In the genomic region with DNA sequence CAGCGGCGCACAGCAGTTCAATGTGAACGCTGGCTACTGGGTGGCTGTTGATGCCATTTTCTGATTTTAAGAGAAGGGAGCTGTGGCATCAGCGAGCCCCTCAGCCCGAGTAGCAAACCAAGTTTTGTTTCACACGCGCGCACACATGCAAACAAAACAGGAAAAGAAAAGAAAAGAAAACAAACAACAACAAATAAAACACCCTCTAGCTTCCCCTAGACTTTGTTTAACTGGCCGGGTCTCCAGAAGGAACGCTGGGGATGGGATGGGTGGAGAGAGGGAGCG, we compare ENCODE assay signal across 8 cellular contexts. TPM values are rescaled to one million over a fixed set of nuclear protein-coding genes. Genes with fewer than 3 reads are reported as not detected.
DNase-seq lines count a peak whose midpoint lies in the region; ATAC-seq, FAIRE-seq and TF ChIP-seq lines count a peak whose summit lies in the region.

No MANE protein-coding gene starts in this region.

- H3K27ac Mint-ChIP-seq in activated CD8-positive, alpha-beta T cell treated with anti-CD3 and anti-CD28 coated beads, Interleukin-2, amount 10 ng/mL, durations not matched to agents 7 days and 5 days, result no peak overlapping the region
- no peak overlapping the region for H3K27ac Mint-ChIP-seq in activated CD8-positive, alpha-beta T cell treated with anti-CD3 and anti-CD28 coated beads for 36 hours
- peak overlapping the region; percentile 92 for H3K27ac Mint-ChIP-seq in astrocyte (ENCODE audit: unreplicated experiment)

- FAIRE-seq in astrocyte (lab: Jason Lieb, UNC) (no peak), frontal cortex (lab: Jason Lieb, UNC) (no peak)

- no peak for DNase-seq in activated CD8-positive, alpha-beta T cell treated with anti-CD3 and anti-CD28 coated beads, Interleukin-2, amount 10 ng/mL, durations not matched to agents 7 days and 5 days
- no peak for DNase-seq in activated CD8-positive, alpha-beta T cell treated with anti-CD3 and anti-CD28 coated beads for 36 hours
- no peak for DNase-seq in astrocyte (ENCODE audit: low read depth)
- DNase-seq in left lung, result no peak
- no peak for DNase-seq in frontal cortex (ENCODE audit: low spot score in 2 of 2)
- DNase-seq in SHP77 (lab: John Stamatoyannopoulos, UW), result no peak

- peaks cover 6% of the 10 kb centered on the region for H3K9me3 ChIP-seq in astrocyte (ENCODE audit: insufficient read depth, low read depth, low read length)
- no peaks in the 10 kb centered on the region for H3K9me3 ChIP-seq in left lung
- H3K9me3 ChIP-seq in thymus (ENCODE audit: control insufficient read depth), result peaks cover 1% of the 10 kb centered on the region

- peak overlapping the region; percentile 85 for H3K4me2 ChIP-seq in astrocyte (ENCODE audit: low read length)

- no peaks in the 10 kb centered on the region for H4K20me1 ChIP-seq in astrocyte (ENCODE audit: insufficient read depth, low read length)

- no peak for ATAC-seq in activated CD8-positive, alpha-beta T cell treated with anti-CD3 and anti-CD28 coated beads, Interleukin-2, amount 10 ng/mL, durations not matched to agents 7 days and 5 days
- no peak for ATAC-seq in activated CD8-positive, alpha-beta T cell treated with anti-CD3 and anti-CD28 coated beads for 36 hours
- no peak for ATAC-seq in left lung
- ATAC-seq in GM18907 (IDR thresholded peaks at IDR 0.05; ENCODE audit: unreplicated experiment), result no peak

- H3K4me1 ChIP-seq in astrocyte (ENCODE audit: insufficient read depth, low read length) (peaks cover 18% of the 10 kb centered on the region), left lung (peaks cover 15 to 43% of the 10 kb centered on the region in 2 donors), thymus (ENCODE audit: control insufficient read depth, insufficient read depth, low read length) (no peaks in the 10 kb centered on the region)

- peaks cover 5% of the 10 kb centered on the region for H3K9me3 Mint-ChIP-seq in activated CD8-positive, alpha-beta T cell treated with anti-CD3 and anti-CD28 coated beads, Interleukin-2, amount 10 ng/mL, durations not matched to agents 7 days and 5 days (ENCODE audit: insufficient read depth)
- H3K9me3 Mint-ChIP-seq in activated CD8-positive, alpha-beta T cell treated with anti-CD3 and anti-CD28 coated beads for 36 hours, result peaks cover 5% of the 10 kb centered on the region
- peaks cover 16% of the 10 kb centered on the region for H3K9me3 Mint-ChIP-seq in astrocyte (ENCODE audit: unreplicated experiment)

- CTCF ChIA-PET in activated CD8-positive, alpha-beta T cell treated with anti-CD3 and anti-CD28 coated beads, Interleukin-2, amount 10 ng/mL, durations not matched to agents 7 days and 5 days (lab: Charles Lee), result no interaction called here
- CTCF ChIA-PET in activated CD8-positive, alpha-beta T cell treated with anti-CD3 and anti-CD28 coated beads for 36 hours (lab: Charles Lee), result interaction anchor here (0.8 kb wide), 1 partner anchor 57 kb away, joined by 3 read pairs; no protein-coding TSS in a partner anchor

- H3K4me1 Mint-ChIP-seq in activated CD8-positive, alpha-beta T cell treated with anti-CD3 and anti-CD28 coated beads, Interleukin-2, amount 10 ng/mL, durations not matched to agents 7 days and 5 days (ENCODE audit: low read depth), result peaks cover 19% of the 10 kb centered on the region
- peaks cover 33% of the 10 kb centered on the region for H3K4me1 Mint-ChIP-seq in activated CD8-positive, alpha-beta T cell treated with anti-CD3 and anti-CD28 coated beads for 36 hours (ENCODE audit: low read depth)
- H3K4me1 Mint-ChIP-seq in astrocyte (ENCODE audit: low read depth, unreplicated experiment), result peaks cover 15% of the 10 kb centered on the region

- no peaks in the 10 kb centered on the region for H3K79me2 ChIP-seq in astrocyte (ENCODE audit: insufficient read depth, low read length)

- intact Hi-C loops in activated CD8-positive, alpha-beta T cell treated with anti-CD3 and anti-CD28 coated beads for 36 hours (cut with micrococcal nuclease), result no loop called here
- intact Hi-C loops in left lung (cut with DNase I), result no loop called here

- H3K4me3 Mint-ChIP-seq in activated CD8-positive, alpha-beta T cell treated with anti-CD3 and anti-CD28 coated beads, Interleukin-2, amount 10 ng/mL, durations not matched to agents 7 days and 5 days, result peak overlapping the region; percentile 22
- no peak overlapping the region for H3K4me3 Mint-ChIP-seq in activated CD8-positive, alpha-beta T cell treated with anti-CD3 and anti-CD28 coated beads for 36 hours
- peak overlapping the region; percentile 88 for H3K4me3 Mint-ChIP-seq in astrocyte (ENCODE audit: unreplicated experiment)

- H3K27ac ChIP-seq in astrocyte (ENCODE audit: low read depth, low read length) (no peak overlapping the region), left lung (no peak overlapping the region), thymus (ENCODE audit: low read depth) (peak overlapping the region; percentile 70)

- H3K9ac ChIP-seq in astrocyte (ENCODE audit: low read length), result no peak overlapping the region

- TF ChIP-seq CTCF in activated CD8-positive, alpha-beta T cell treated with anti-CD3 and anti-CD28 coated beads for 36 hours (IDR thresholded peaks at IDR 0.05), result no peak
- TF ChIP-seq CTCF in astrocyte (IDR thresholded peaks at IDR 0.05; ENCODE audit: insufficient read depth, low read depth, low read length) (no peak), left lung (IDR thresholded peaks at IDR 0.05) (no peak)

- H3K4me3 ChIP-seq in astrocyte (ENCODE audit: insufficient read depth, low read depth, low read length), result peak overlapping the region; percentile 42
- H3K4me3 ChIP-seq in left lung, result peak overlapping the region; percentile 9 to 25
- peak overlapping the region; percentile 25 for H3K4me3 ChIP-seq in thymus (ENCODE audit: low read length)

- H2AFZ ChIP-seq in astrocyte (ENCODE audit: low read depth, low read length), result peak overlapping the region; percentile 64

- WGBS in thymus, result 3% methylated on average over 11 of the region's 11 CpGs

- POLR2A ChIA-PET in activated CD8-positive, alpha-beta T cell treated with anti-CD3 and anti-CD28 coated beads, Interleukin-2, amount 10 ng/mL, durations not matched to agents 7 days and 5 days (lab: Charles Lee), result no interaction called here
- POLR2A ChIA-PET in activated CD8-positive, alpha-beta T cell treated with anti-CD3 and anti-CD28 coated beads for 36 hours (lab: Charles Lee), result no interaction called here

- H3K27me3 ChIP-seq in astrocyte (ENCODE audit: insufficient read depth, low read length) (peaks cover 96% of the 10 kb centered on the region), left lung (peaks cover 100% of the 10 kb centered on the region in 2 donors), thymus (ENCODE audit: control insufficient read depth, insufficient read depth) (peaks cover 94% of the 10 kb centered on the region)

- peaks cover 89% of the 10 kb centered on the region for H3K27me3 Mint-ChIP-seq in activated CD8-positive, alpha-beta T cell treated with anti-CD3 and anti-CD28 coated beads, Interleukin-2, amount 10 ng/mL, durations not matched to agents 7 days and 5 days (ENCODE audit: low read depth)
- peaks cover 86% of the 10 kb centered on the region for H3K27me3 Mint-ChIP-seq in activated CD8-positive, alpha-beta T cell treated with anti-CD3 and anti-CD28 coated beads for 36 hours
- H3K27me3 Mint-ChIP-seq in astrocyte (ENCODE audit: low read depth, unreplicated experiment), result peaks cover 86% of the 10 kb centered on the region

- peaks cover 22% of the 10 kb centered on the region for H3K36me3 Mint-ChIP-seq in activated CD8-positive, alpha-beta T cell treated with anti-CD3 and anti-CD28 coated beads, Interleukin-2, amount 10 ng/mL, durations not matched to agents 7 days and 5 days (ENCODE audit: low read depth)
- H3K36me3 Mint-ChIP-seq in activated CD8-positive, alpha-beta T cell treated with anti-CD3 and anti-CD28 coated beads for 36 hours (ENCODE audit: low read depth), result peaks cover 3% of the 10 kb centered on the region
- peaks cover 1% of the 10 kb centered on the region for H3K36me3 Mint-ChIP-seq in astrocyte (ENCODE audit: low read depth, unreplicated experiment)

- no peaks in the 10 kb centered on the region for H3K36me3 ChIP-seq in astrocyte (ENCODE audit: insufficient read depth, low read length)
- H3K36me3 ChIP-seq in left lung, result no peaks in the 10 kb centered on the region
- H3K36me3 ChIP-seq in thymus (ENCODE audit: control insufficient read depth, insufficient read depth), result no peaks in the 10 kb centered on the region

RNA-seq across cellular contexts. Expression of gene PAX9, which starts 0.5 kb away (rescaled TPM):
- total RNA-seq in activated CD8-positive, alpha-beta T cell treated with anti-CD3 and anti-CD28 coated beads, Interleukin-2, amount 10 ng/mL, durations not matched to agents 7 days and 5 days, result not detected
- not detected for total RNA-seq in activated CD8-positive, alpha-beta T cell treated with anti-CD3 and anti-CD28 coated beads for 36 hours
- total RNA-seq in astrocyte (1.2 and 1.9 TPM in 2 replicates), left lung (1 to 10 TPM in 1 of 2 donors, under 1 TPM in 1; 0.35 to 1.4 TPM), frontal cortex (not detected)
- polyA plus RNA-seq in thymus, result 30.9 TPM
